In genomic region chr13:28744091-28744536, GRCh38 we compare ENCODE assay signal across 13 cellular contexts. TPM values are rescaled to one million over a fixed set of nuclear protein-coding genes. Genes with fewer than 3 reads are reported as not detected.
DNase-seq lines count a peak whose midpoint lies in the region; ATAC-seq, FAIRE-seq and TF ChIP-seq lines count a peak whose summit lies in the region.
"Had no signal": no experiment of that assay in that cellular context is flagged by ENCODE, and none has a peak within 500 bp of the region (broad histone marks: within the 10 kb centered on the region; RNA-seq: fewer than 3 reads in every experiment).

No MANE protein-coding gene starts in this region.

- FAIRE-seq in endothelial cell of umbilical vein (lab: Jason Lieb, UNC) = peak; percentile 99
- FAIRE-seq: colon, keratinocyte had no signal

- peak; percentile 44; the same call in 1 of the 3 replicates for ATAC-seq in RWPE2 (ENCODE audit: low read depth)

- H3K9me3 ChIP-seq in RWPE2 (ENCODE audit: severe bottlenecking) (no peaks in the 10 kb centered on the region), endothelial cell of umbilical vein (replicated peaks; ENCODE audit: control insufficient read depth, insufficient read depth, low read length) (no peaks in the 10 kb centered on the region), mucosa of rectum (ENCODE audit: control insufficient read depth in 2 of 2, low read length in 2 of 2) (no peaks in the 10 kb centered on the region)
- H3K9me3 ChIP-seq: prostate gland, uterus had no signal

- H3K9me1 ChIP-seq in endothelial cell of umbilical vein (replicated peaks; ENCODE audit: control insufficient read depth, extremely low read depth, insufficient read depth, low read length) = no peaks in the 10 kb centered on the region

- H3K4me3 ChIP-seq in RWPE2 (ENCODE audit: severe bottlenecking) (no peak overlapping the region), endothelial cell of umbilical vein (replicated peaks in 1 of 3; ENCODE audit: insufficient read depth in 1 of 3, low read depth in 1 of 3, low read length in 3 of 3) (no peak overlapping the region), mucosa of rectum (ENCODE audit: low read length in 2 of 2) (no peak overlapping the region)
- H3K4me3 ChIP-seq: prostate gland, uterus had no signal

- TF ChIP-seq POLR2A in endothelial cell of umbilical vein (IDR thresholded peaks at IDR 0.05; ENCODE audit: low read depth, low read length) = no peak

- POLR2A ChIA-PET in endothelial cell of umbilical vein (lab: Charles Lee) = no interaction called here

- H3K79me2 ChIP-seq in endothelial cell of umbilical vein (ENCODE audit: control insufficient read depth, insufficient read depth, low read length) = no peaks in the 10 kb centered on the region

- H3K27ac ChIP-seq in RWPE2 (ENCODE audit: poor library complexity, severe bottlenecking) = no peak overlapping the region
- H3K27ac ChIP-seq in endothelial cell of umbilical vein (ENCODE audit: insufficient read depth, low read depth, low read length) = peak overlapping the region; percentile 39
- peak overlapping the region; percentile 48 to 49 for H3K27ac ChIP-seq in mucosa of rectum (ENCODE audit: low read depth in 2 of 2, low read length in 2 of 2)
- H3K27ac ChIP-seq: prostate gland, uterus had no signal

- DNase-seq in GM03348 (ENCODE audit: low spot score) (peak; percentile 60), RWPE2 (ENCODE audit: low spot score) (no peak), endothelial cell of umbilical vein (ENCODE audit: low read depth, low spot score) (peak; percentile 96), SW480 (ENCODE audit: low spot score) (no peak), COR-L47 (lab: John Stamatoyannopoulos, UW) (no peak), NCI-H446 (lab: John Stamatoyannopoulos, UW) (no peak), NCI-H2227 (lab: John Stamatoyannopoulos, UW; ENCODE audit: unreplicated experiment) (no peak)
- DNase-seq: NCI-H2171 treated with DMSO at 0.1 percent for 48 hours, uterus had no signal

- H3K9ac ChIP-seq in endothelial cell of umbilical vein (replicated peaks; ENCODE audit: extremely low read depth, insufficient read depth, low read length) = no peak overlapping the region
- H3K9ac ChIP-seq in mucosa of rectum (ENCODE audit: low read depth in 1 of 2, low read length in 2 of 2) = no peak overlapping the region

- no peak overlapping the region for H2AFZ ChIP-seq in endothelial cell of umbilical vein (ENCODE audit: low read depth, low read length)

- intact Hi-C loops in endothelial cell of umbilical vein (cut with micrococcal nuclease) = loop anchor here (1.0 kb wide), 1 partner anchor 25 kb away; no protein-coding TSS in a partner anchor

- H3K27me3 ChIP-seq in RWPE2 (ENCODE audit: insufficient read depth, poor library complexity, severe bottlenecking) (no peaks in the 10 kb centered on the region), endothelial cell of umbilical vein (ENCODE audit: control insufficient read depth in 2 of 2, insufficient read depth in 2 of 2, low read length in 2 of 2) (peaks cover 5 to 28% of the 10 kb centered on the region in 2 experiments), mucosa of rectum (ENCODE audit: control insufficient read depth in 2 of 2, insufficient read depth in 2 of 2, low read length in 2 of 2) (no peaks in the 10 kb centered on the region)
- H3K27me3 ChIP-seq: uterus had no signal

- H4K20me1 ChIP-seq in endothelial cell of umbilical vein (replicated peaks; ENCODE audit: control insufficient read depth, extremely low read depth, insufficient read depth, low read length) = no peaks in the 10 kb centered on the region

- dilution Hi-C loops in endothelial cell of umbilical vein (cut with MboI; ENCODE audit: extremely low pct_ligation_motif_present, low sequenced_read_pairs) = no loop called here

- no TSS peak for BruUV-seq in endothelial cell of umbilical vein (replicated peaks; lab: Mats Ljungman, UMichigan)

- peak overlapping the region; percentile 16 for H3K4me2 ChIP-seq in endothelial cell of umbilical vein (ENCODE audit: insufficient read depth, low read length)

- no peaks in the 10 kb centered on the region for H3K36me3 ChIP-seq in RWPE2 (ENCODE audit: low read depth)
- no peaks in the 10 kb centered on the region for H3K36me3 ChIP-seq in endothelial cell of umbilical vein (ENCODE audit: control insufficient read depth in 2 of 2, extremely low read depth in 1 of 2, insufficient read depth in 2 of 2, low read length in 2 of 2)
- H3K36me3 ChIP-seq in mucosa of rectum (ENCODE audit: control insufficient read depth in 2 of 2, insufficient read depth in 2 of 2, low read length in 2 of 2) = no peaks in the 10 kb centered on the region
- H3K36me3 ChIP-seq: prostate gland, uterus had no signal

- no peak for TF ChIP-seq CTCF in RWPE2 (IDR thresholded peaks at IDR 0.05; ENCODE audit: poor library complexity, severe bottlenecking)
- no peak for TF ChIP-seq CTCF in endothelial cell of umbilical vein (IDR thresholded peaks at IDR 0.05; ENCODE audit: extremely low read depth in 1 of 2, insufficient read depth in 1 of 2, low read depth in 1 of 2, low read length in 2 of 2)

- CTCF ChIA-PET in endothelial cell of umbilical vein (lab: Charles Lee) = interaction anchor here (0.7 to 1.4 kb wide), 4 partner anchors 9 to 53 kb away, joined by 3 to 7 read pairs (median 6); partner anchors contain the start of gene SLC46A3

- H3K4me1 ChIP-seq in RWPE2 (ENCODE audit: insufficient read depth, poor library complexity, severe bottlenecking) (peaks cover 3% of the 10 kb centered on the region), endothelial cell of umbilical vein (ENCODE audit: control insufficient read depth, extremely low read depth, insufficient read depth, low read length) (peaks cover 11% of the 10 kb centered on the region), mucosa of rectum (ENCODE audit: control insufficient read depth in 2 of 2, insufficient read depth in 2 of 2, low read length in 2 of 2) (no peaks in the 10 kb centered on the region)
- H3K4me1 ChIP-seq: prostate gland, uterus had no signal

TF ChIP-seq in endothelial cell of umbilical vein, 7 proteins besides CTCF, POLR2A, EP300 and RAD21:
- TF ChIP-seq EZH2 (IDR thresholded peaks at IDR 0.05; ENCODE audit: borderline replicate concordance, low read depth, low read length, severe bottlenecking) (no peak), POLR2AphosphoS5 (IDR thresholded peaks at IDR 0.05; ENCODE audit: insufficient read depth, low read depth, low read length) (peak; percentile 71), JUN (IDR thresholded peaks at IDR 0.05; ENCODE audit: borderline replicate concordance, insufficient read depth, insufficient read length, low read depth) (peak; percentile 96), MYC (IDR thresholded peaks at IDR 0.05; ENCODE audit: low read depth, low read length) (no peak), MAX (IDR thresholded peaks at IDR 0.05; ENCODE audit: insufficient read depth, insufficient read length) (no peak), GATA2 (IDR thresholded peaks at IDR 0.05; ENCODE audit: insufficient read depth, insufficient read length, low read depth, low read length) (peak; percentile 90), FOS (IDR thresholded peaks at IDR 0.05; ENCODE audit: borderline replicate concordance, insufficient read depth, low read length) (peak; percentile 92)

RNA-seq across cellular contexts. Expression of gene SLC46A3, which starts 25.3 kb away (rescaled TPM):
- 2.1 and 3.9 TPM in 2 replicates for total RNA-seq in endothelial cell of umbilical vein
- 1.2 and 2.0 TPM in 2 replicates for polyA plus RNA-seq in endothelial cell of umbilical vein
- 0.72 and 0.85 TPM in 2 replicates for polyA plus RNA-seq in endothelial cell of umbilical vein (2011; cell fraction: cytosol; rRNA removed)
- polyA plus RNA-seq in endothelial cell of umbilical vein (2011; cell fraction: nucleus; rRNA removed) = 4.2 and 9.2 TPM in 2 replicates
- polyA plus RNA-seq in endothelial cell of umbilical vein (2012) = 1.4 and 1.5 TPM in 2 replicates
- 1.1 and 5.6 TPM in 2 replicates for polyA minus RNA-seq in endothelial cell of umbilical vein
- not detected for polyA minus RNA-seq in endothelial cell of umbilical vein (2011; cell fraction: cytosol; rRNA and poly(A)+ RNA removed)
- 11.0 and 15.7 TPM in 2 replicates for polyA minus RNA-seq in endothelial cell of umbilical vein (2011; cell fraction: nucleus; rRNA and poly(A)+ RNA removed)

Comparison
In these comparisons a context has a peak if more than half of its experiments do, and no peak if none do; other contexts are left out.
1. DNase-seq: peak in GM03348 (single experiment) and endothelial cell of umbilical vein (single experiment); none in RWPE2 (single experiment), SW480 (single experiment), COR-L47 (single experiment), NCI-H446 (0 of 2) and NCI-H2227 (single experiment).